2 cellular contexts compared by ENCODE assay signal in the genomic region with DNA sequence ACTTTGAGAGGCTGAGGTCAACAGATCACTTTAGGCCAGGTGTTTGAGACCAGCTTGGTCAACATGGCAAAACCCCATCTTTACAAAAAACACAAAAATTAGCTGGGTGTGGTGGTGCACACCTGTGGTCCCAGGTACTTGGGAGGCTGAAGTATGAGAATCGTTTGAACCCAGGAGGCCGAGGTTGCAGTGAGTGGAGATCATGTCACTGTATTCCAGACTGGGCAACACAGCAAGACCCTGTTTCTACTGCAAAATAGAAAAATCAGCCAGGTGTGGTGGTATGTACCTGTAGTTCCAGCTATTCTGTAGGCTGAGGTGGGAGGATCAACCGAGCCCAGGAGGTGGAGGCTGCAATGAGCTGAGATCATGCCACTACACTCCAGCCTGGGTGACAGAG.
TF ChIP-seq lines count a peak whose summit lies in the region.

No MANE protein-coding gene starts in this region.

TF ChIP-seq in HEK293, 187 proteins besides CTCF, POLR2A, EP300 and RAD21:
- TF ChIP-seq ZNF121 (tag by site-specific recombination; IDR thresholded peaks at IDR 0.05) (peak; percentile 87), ZNF610 (tag by site-specific recombination; IDR thresholded peaks at IDR 0.05; ENCODE audit: borderline replicate concordance) (no peak)

TF ChIP-seq in K562, 482 proteins besides CTCF, POLR2A, EP300 and RAD21:
- no peak for TF ChIP-seq MAZ (CRISPR knock-in tag; conservative IDR thresholded peaks at IDR 0.05 in 1 of 2, IDR thresholded peaks at IDR 0.05 in 1 of 2)
- no peak for TF ChIP-seq L3MBTL2 (IDR thresholded peaks at IDR 0.05)
- no peak for TF ChIP-seq TBP (optimal IDR thresholded peaks at IDR 0.05; ENCODE audit: low read depth, low read length)
- no peak for TF ChIP-seq ZNF282 (CRISPR knock-in tag; IDR thresholded peaks at IDR 0.05)
- TF ChIP-seq GTF2E2 (tag; IDR thresholded peaks at IDR 0.05) = no peak
- peak; percentile 86 for TF ChIP-seq ZNF121 (CRISPR knock-in tag; conservative IDR thresholded peaks at IDR 0.05)
